Comparison of ENCODE assay signal across 1 cellular context in genomic region chr20:17391108-17391771, GRCh38.
TF ChIP-seq lines count a peak whose summit lies in the region.

No MANE protein-coding gene starts in this region.

TF ChIP-seq in GM23338, 12 proteins besides CTCF, POLR2A, EP300 and RAD21 (continued from another document):
- TF ChIP-seq ZNF462 (CRISPR knock-in tag; IDR thresholded peaks at IDR 0.05) (no peak), EZH2phosphoT487 (IDR thresholded peaks at IDR 0.05; ENCODE audit: unreplicated experiment) (no peak), NANOG (IDR thresholded peaks at IDR 0.05; ENCODE audit: borderline replicate concordance) (no peak), STAT1 (IDR thresholded peaks at IDR 0.05; ENCODE audit: unreplicated experiment) (no peak), ZNF331 (CRISPR knock-in tag; IDR thresholded peaks at IDR 0.05; ENCODE audit: low read depth) (no peak), REST (IDR thresholded peaks at IDR 0.05; ENCODE audit: unreplicated experiment) (no peak), ZNF114 (CRISPR knock-in tag; IDR thresholded peaks at IDR 0.05) (no peak), JUNB (IDR thresholded peaks at IDR 0.05; ENCODE audit: unreplicated experiment) (no peak)
